In genomic region chr1:170586321-170586855, GRCh38 we compare ENCODE assay signal across 1 cellular context.
TF ChIP-seq lines count a peak whose summit lies in the region.

No MANE protein-coding gene starts in this region.

TF ChIP-seq in GM23338, 12 proteins besides CTCF, POLR2A, EP300 and RAD21 (continued from another document):
- no peak for TF ChIP-seq ZNF462 (CRISPR knock-in tag; IDR thresholded peaks at IDR 0.05)
- no peak for TF ChIP-seq REST (IDR thresholded peaks at IDR 0.05; ENCODE audit: unreplicated experiment)
- no peak for TF ChIP-seq CREB1 (CRISPR knock-in tag; IDR thresholded peaks at IDR 0.05; ENCODE audit: low read depth)
- no peak for TF ChIP-seq EZH2phosphoT487 (IDR thresholded peaks at IDR 0.05; ENCODE audit: unreplicated experiment)
- no peak for TF ChIP-seq ZNF331 (CRISPR knock-in tag; IDR thresholded peaks at IDR 0.05; ENCODE audit: low read depth)
